In the genomic region with DNA sequence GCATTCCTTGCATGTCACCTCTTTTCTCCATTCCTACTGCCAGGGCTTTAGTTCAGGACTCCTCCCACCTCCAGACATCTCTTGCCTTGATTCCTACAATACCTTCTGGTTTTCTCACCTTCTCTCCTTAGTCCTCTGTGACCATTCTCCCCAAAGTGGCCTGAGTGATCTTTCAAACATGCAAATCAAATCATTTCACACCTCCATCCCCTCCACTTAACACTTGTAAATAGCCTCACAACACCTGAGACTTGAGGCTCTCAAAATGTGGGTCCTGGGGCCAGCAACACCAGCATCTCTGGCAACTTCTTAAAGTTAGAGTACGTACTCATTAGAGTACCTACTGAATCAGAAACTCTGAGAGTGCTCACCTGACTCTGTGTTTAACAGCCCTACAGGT, we compare ENCODE assay signal across 24 cellular contexts.
"Had no signal": no experiment of that assay in that cellular context is flagged by ENCODE, and none has a peak within 500 bp of the region (broad histone marks: within the 10 kb centered on the region; RNA-seq: fewer than 3 reads in every experiment).

No MANE protein-coding gene starts in this region.

- H3K9me3 ChIP-seq: colonic mucosa, esophagus muscularis mucosa, gastroesophageal sphincter, heart left ventricle, lower lobe of right lung had no signal

- H3K4me1 Mint-ChIP-seq: immature natural killer cell; naive thymus-derived CD8-positive, alpha-beta T cell had no signal

- FAIRE-seq: endothelial cell of umbilical vein, frontal cortex, kidney had no signal

- H3K27me3 ChIP-seq: colonic mucosa, esophagus muscularis mucosa, foreskin keratinocyte, gastroesophageal sphincter, hepatocyte had no signal

- H3K9me3 Mint-ChIP-seq: dendritic cell treated with granulocyte-macrophage colony-stimulating factor and Interleukin-4, amounts not matched to agents 40 ng/mL and 50 ng/mL, for 4 days; effector memory CD8-positive, alpha-beta T cell; immature natural killer cell; naive thymus-derived CD8-positive, alpha-beta T cell had no signal

- DNase-seq: colonic mucosa; cortex of kidney; effector CD8-positive, alpha-beta T cell; effector memory CD8-positive, alpha-beta T cell; foreskin keratinocyte; heart left ventricle; hypothalamus; immature natural killer cell; islet precursor cell; kidney; kidney glomerular epithelial cell; left colon; left ventricle myocardium superior; lower lobe of right lung; mesenchymal stem cell; midbrain; naive thymus-derived CD8-positive, alpha-beta T cell had no signal

- H3K36me3 Mint-ChIP-seq: immature natural killer cell; naive thymus-derived CD8-positive, alpha-beta T cell had no signal

- ATAC-seq: effector memory CD8-positive, alpha-beta T cell; foreskin keratinocyte; gastroesophageal sphincter; heart left ventricle; left colon; left lobe of liver; left ventricle myocardium superior; lower lobe of right lung; naive thymus-derived CD8-positive, alpha-beta T cell had no signal

- H3K4me1 ChIP-seq: colonic mucosa, esophagus muscularis mucosa, foreskin keratinocyte, gastroesophageal sphincter, heart left ventricle, lower lobe of right lung had no signal

- H3K36me3 ChIP-seq: colonic mucosa, esophagus muscularis mucosa, gastroesophageal sphincter, heart left ventricle, lower lobe of right lung had no signal

- H3K4me3 ChIP-seq: colonic mucosa, esophagus muscularis mucosa, gastroesophageal sphincter, heart left ventricle, hepatocyte, lower lobe of right lung had no signal

- H3K27ac ChIP-seq: colonic mucosa, esophagus muscularis mucosa, foreskin keratinocyte, gastroesophageal sphincter, heart left ventricle, hepatocyte, lower lobe of right lung had no signal

- H3K27ac Mint-ChIP-seq: dendritic cell treated with granulocyte-macrophage colony-stimulating factor and Interleukin-4, amounts not matched to agents 40 ng/mL and 50 ng/mL, for 4 days; effector memory CD8-positive, alpha-beta T cell; immature natural killer cell; naive thymus-derived CD8-positive, alpha-beta T cell had no signal

- H3K4me3 Mint-ChIP-seq: dendritic cell treated with granulocyte-macrophage colony-stimulating factor and Interleukin-4, amounts not matched to agents 40 ng/mL and 50 ng/mL, for 4 days; effector memory CD8-positive, alpha-beta T cell; immature natural killer cell; naive thymus-derived CD8-positive, alpha-beta T cell had no signal
